Comparison of ENCODE assay signal across 1 cellular context in genomic region chr2:26612522-26613240, GRCh38.
TF ChIP-seq lines count a peak whose summit lies in the region.

No MANE protein-coding gene starts in this region.

TF ChIP-seq in HepG2, 621 proteins besides CTCF, POLR2A, EP300 and RAD21 (continued from another document):
- TF ChIP-seq, protein P1, sequence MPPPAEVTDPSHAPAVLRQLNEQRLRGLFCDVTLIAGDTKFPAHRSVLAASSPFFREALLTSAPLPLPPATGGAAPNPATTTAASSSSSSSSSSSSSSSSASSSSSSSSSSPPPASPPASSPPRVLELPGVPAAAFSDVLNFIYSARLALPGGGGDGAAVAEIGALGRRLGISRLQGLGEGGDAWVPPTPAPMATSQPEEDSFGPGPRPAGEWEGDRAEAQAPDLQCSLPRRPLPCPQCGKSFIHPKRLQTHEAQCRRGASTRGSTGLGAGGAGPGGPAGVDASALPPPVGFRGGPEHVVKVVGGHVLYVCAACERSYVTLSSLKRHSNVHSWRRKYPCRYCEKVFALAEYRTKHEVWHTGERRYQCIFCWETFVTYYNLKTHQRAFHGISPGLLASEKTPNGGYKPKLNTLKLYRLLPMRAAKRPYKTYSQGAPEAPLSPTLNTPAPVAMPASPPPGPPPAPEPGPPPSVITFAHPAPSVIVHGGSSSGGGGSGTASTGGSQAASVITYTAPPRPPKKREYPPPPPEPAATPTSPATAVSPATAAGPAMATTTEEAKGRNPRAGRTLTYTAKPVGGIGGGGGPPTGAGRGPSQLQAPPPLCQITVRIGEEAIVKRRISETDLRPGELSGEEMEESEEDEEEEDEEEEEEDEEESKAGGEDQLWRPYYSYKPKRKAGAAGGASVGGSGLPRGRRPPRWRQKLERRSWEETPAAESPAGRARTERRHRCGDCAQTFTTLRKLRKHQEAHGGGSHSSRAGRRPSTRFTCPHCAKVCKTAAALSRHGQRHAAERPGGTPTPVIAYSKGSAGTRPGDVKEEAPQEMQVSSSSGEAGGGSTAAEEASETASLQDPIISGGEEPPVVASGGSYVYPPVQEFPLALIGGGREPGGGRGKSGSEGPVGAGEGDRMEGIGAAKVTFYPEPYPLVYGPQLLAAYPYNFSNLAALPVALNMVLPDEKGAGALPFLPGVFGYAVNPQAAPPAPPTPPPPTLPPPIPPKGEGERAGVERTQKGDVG (CRISPR knock-in tag; IDR thresholded peaks at IDR 0.05; ENCODE audit: borderline replicate concordance): no peak
- no peak for TF ChIP-seq TCF7L2 (IDR thresholded peaks at IDR 0.05; ENCODE audit: low read depth, low read length)
- no peak for TF ChIP-seq CHCHD3 (CRISPR knock-in tag; IDR thresholded peaks at IDR 0.05)
- TF ChIP-seq MED8 (CRISPR knock-in tag; IDR thresholded peaks at IDR 0.05; ENCODE audit: insufficient replicate concordance): no peak
- TF ChIP-seq ATM (IDR thresholded peaks at IDR 0.05; ENCODE audit: borderline replicate concordance): no peak
- TF ChIP-seq SKI (IDR thresholded peaks at IDR 0.05; ENCODE audit: partially characterized antibody): no peak
- TF ChIP-seq, protein P2, sequence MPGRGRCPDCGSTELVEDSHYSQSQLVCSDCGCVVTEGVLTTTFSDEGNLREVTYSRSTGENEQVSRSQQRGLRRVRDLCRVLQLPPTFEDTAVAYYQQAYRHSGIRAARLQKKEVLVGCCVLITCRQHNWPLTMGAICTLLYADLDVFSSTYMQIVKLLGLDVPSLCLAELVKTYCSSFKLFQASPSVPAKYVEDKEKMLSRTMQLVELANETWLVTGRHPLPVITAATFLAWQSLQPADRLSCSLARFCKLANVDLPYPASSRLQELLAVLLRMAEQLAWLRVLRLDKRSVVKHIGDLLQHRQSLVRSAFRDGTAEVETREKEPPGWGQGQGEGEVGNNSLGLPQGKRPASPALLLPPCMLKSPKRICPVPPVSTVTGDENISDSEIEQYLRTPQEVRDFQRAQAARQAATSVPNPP (CRISPR knock-in tag; IDR thresholded peaks at IDR 0.05): no peak
- no peak for TF ChIP-seq ATRX (CRISPR knock-in tag; IDR thresholded peaks at IDR 0.05; ENCODE audit: borderline replicate concordance)
- TF ChIP-seq ZNF747 (CRISPR knock-in tag; IDR thresholded peaks at IDR 0.05; ENCODE audit: borderline replicate concordance): no peak
- no peak for TF ChIP-seq SYNCRIP (IDR thresholded peaks at IDR 0.05; ENCODE audit: insufficient read depth, low read depth, low read length)
- TF ChIP-seq POLR2AphosphoS2 (IDR thresholded peaks at IDR 0.05; ENCODE audit: low read depth, low read length): no peak
- TF ChIP-seq, protein P3, sequence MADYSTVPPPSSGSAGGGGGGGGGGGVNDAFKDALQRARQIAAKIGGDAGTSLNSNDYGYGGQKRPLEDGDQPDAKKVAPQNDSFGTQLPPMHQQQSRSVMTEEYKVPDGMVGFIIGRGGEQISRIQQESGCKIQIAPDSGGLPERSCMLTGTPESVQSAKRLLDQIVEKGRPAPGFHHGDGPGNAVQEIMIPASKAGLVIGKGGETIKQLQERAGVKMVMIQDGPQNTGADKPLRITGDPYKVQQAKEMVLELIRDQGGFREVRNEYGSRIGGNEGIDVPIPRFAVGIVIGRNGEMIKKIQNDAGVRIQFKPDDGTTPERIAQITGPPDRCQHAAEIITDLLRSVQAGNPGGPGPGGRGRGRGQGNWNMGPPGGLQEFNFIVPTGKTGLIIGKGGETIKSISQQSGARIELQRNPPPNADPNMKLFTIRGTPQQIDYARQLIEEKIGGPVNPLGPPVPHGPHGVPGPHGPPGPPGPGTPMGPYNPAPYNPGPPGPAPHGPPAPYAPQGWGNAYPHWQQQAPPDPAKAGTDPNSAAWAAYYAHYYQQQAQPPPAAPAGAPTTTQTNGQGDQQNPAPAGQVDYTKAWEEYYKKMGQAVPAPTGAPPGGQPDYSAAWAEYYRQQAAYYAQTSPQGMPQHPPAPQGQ (CRISPR knock-in tag; IDR thresholded peaks at IDR 0.05; ENCODE audit: borderline replicate concordance): no peak
- TF ChIP-seq KAT2B (IDR thresholded peaks at IDR 0.05; ENCODE audit: borderline replicate concordance, low read depth, low read length): no peak
- no peak for TF ChIP-seq ZNF30 (CRISPR knock-in tag; IDR thresholded peaks at IDR 0.05)
